Comparison of ENCODE assay signal across 8 cellular contexts in genomic region chr4:680565-680930, GRCh38. TPM values are rescaled to one million over a fixed set of nuclear protein-coding genes. Genes with fewer than 3 reads are reported as not detected.
DNase-seq lines count a peak whose midpoint lies in the region; ATAC-seq lines count a peak whose summit lies in the region.

No MANE protein-coding gene starts in this region.

- peaks cover 47% of the 10 kb centered on the region for H3K36me3 Mint-ChIP-seq in dendritic cell treated with granulocyte-macrophage colony-stimulating factor and Interleukin-4, amounts not matched to agents 40 ng/mL and 50 ng/mL, for 4 days (ENCODE audit: low read depth)
- no peaks in the 10 kb centered on the region for H3K36me3 Mint-ChIP-seq in natural killer cell treated with Interleukin-12 subunit alpha and Interleukin-12 subunit beta and Interleukin-15 and Interleukin-18, amount 100 ng/mL, for 72 hours

- peak overlapping the region; percentile 81 for H3K27ac Mint-ChIP-seq in dendritic cell treated with granulocyte-macrophage colony-stimulating factor and Interleukin-4, amounts not matched to agents 40 ng/mL and 50 ng/mL, for 4 days
- H3K27ac Mint-ChIP-seq in natural killer cell treated with Interleukin-12 subunit alpha and Interleukin-12 subunit beta and Interleukin-15 and Interleukin-18, amount 100 ng/mL, for 72 hours: peak overlapping the region; percentile 87 to 88

- H3K4me1 Mint-ChIP-seq in dendritic cell treated with granulocyte-macrophage colony-stimulating factor and Interleukin-4, amounts not matched to agents 40 ng/mL and 50 ng/mL, for 4 days (ENCODE audit: low read depth): peaks cover 71% of the 10 kb centered on the region
- H3K4me1 Mint-ChIP-seq in natural killer cell treated with Interleukin-12 subunit alpha and Interleukin-12 subunit beta and Interleukin-15 and Interleukin-18, amount 100 ng/mL, for 72 hours (ENCODE audit: low read depth in 2 of 2): peaks cover 5 to 22% of the 10 kb centered on the region in 2 donors

- peak; percentile 66 for DNase-seq in CD1c-positive myeloid dendritic cell (ENCODE audit: extremely low spot score)
- peak; percentile 77 for DNase-seq in natural killer cell treated with Interleukin-12 subunit alpha and Interleukin-12 subunit beta and Interleukin-15 and Interleukin-18, amount 100 ng/mL, for 72 hours (ENCODE audit: low spot score)
- DNase-seq in central memory CD4-positive, alpha-beta T cell: no peak
- no peak for DNase-seq in KBM-7
- DNase-seq in NCI-H510A (lab: John Stamatoyannopoulos, UW): no peak
- DNase-seq in kidney tubule cell (ENCODE audit: low spot score): no peak

- peaks cover 7% of the 10 kb centered on the region for H3K27me3 Mint-ChIP-seq in dendritic cell treated with granulocyte-macrophage colony-stimulating factor and Interleukin-4, amounts not matched to agents 40 ng/mL and 50 ng/mL, for 4 days
- no peaks in the 10 kb centered on the region for H3K27me3 Mint-ChIP-seq in natural killer cell treated with Interleukin-12 subunit alpha and Interleukin-12 subunit beta and Interleukin-15 and Interleukin-18, amount 100 ng/mL, for 72 hours

- intact Hi-C loops in dendritic cell treated with granulocyte-macrophage colony-stimulating factor and Interleukin-4, amounts not matched to agents 40 ng/mL and 50 ng/mL, for 4 days (cut with micrococcal nuclease): no loop called here

- in situ Hi-C loops in KBM-7 (cut with MboI; ENCODE audit: low pct_unique_long_range_greater_than_20kb, low sequenced_read_pairs): no loop called here

- H3K4me3 Mint-ChIP-seq in dendritic cell treated with granulocyte-macrophage colony-stimulating factor and Interleukin-4, amounts not matched to agents 40 ng/mL and 50 ng/mL, for 4 days: peak overlapping the region; percentile 51
- H3K4me3 Mint-ChIP-seq in natural killer cell treated with Interleukin-12 subunit alpha and Interleukin-12 subunit beta and Interleukin-15 and Interleukin-18, amount 100 ng/mL, for 72 hours: peak overlapping the region; percentile 76

- no peaks in the 10 kb centered on the region for H3K9me3 Mint-ChIP-seq in dendritic cell treated with granulocyte-macrophage colony-stimulating factor and Interleukin-4, amounts not matched to agents 40 ng/mL and 50 ng/mL, for 4 days
- H3K9me3 Mint-ChIP-seq in natural killer cell treated with Interleukin-12 subunit alpha and Interleukin-12 subunit beta and Interleukin-15 and Interleukin-18, amount 100 ng/mL, for 72 hours: no peaks in the 10 kb centered on the region

- ATAC-seq in HG03432 (IDR thresholded peaks at IDR 0.05; ENCODE audit: unreplicated experiment): peak; percentile 17
- peak; percentile 71 to 76 for ATAC-seq in natural killer cell treated with Interleukin-12 subunit alpha and Interleukin-12 subunit beta and Interleukin-15 and Interleukin-18, amount 100 ng/mL, for 72 hours

RNA-seq across cellular contexts. Expression of gene MYL5, which starts 6.2 kb away (rescaled TPM):
- total RNA-seq in natural killer cell treated with Interleukin-12 subunit alpha and Interleukin-12 subunit beta and Interleukin-15 and Interleukin-18, amount 100 ng/mL, for 72 hours: 10 to 100 TPM; 13.5 to 24.6 TPM

RNA-seq across cellular contexts. Expression of gene ATP5ME, which starts 6.5 kb away (rescaled TPM):
- 100 to 1,000 TPM; 187 to 224 TPM for total RNA-seq in natural killer cell treated with Interleukin-12 subunit alpha and Interleukin-12 subunit beta and Interleukin-15 and Interleukin-18, amount 100 ng/mL, for 72 hours

RNA-seq across cellular contexts. Expression of gene SLC49A3, which starts 8.4 kb away (rescaled TPM):
- 10 to 100 TPM; 10.5 to 15.9 TPM for total RNA-seq in natural killer cell treated with Interleukin-12 subunit alpha and Interleukin-12 subunit beta and Interleukin-15 and Interleukin-18, amount 100 ng/mL, for 72 hours

RNA-seq across cellular contexts. Expression of gene PCGF3, which starts 25.1 kb away (rescaled TPM):
- 10 to 100 TPM; 50.6 to 54.3 TPM for total RNA-seq in natural killer cell treated with Interleukin-12 subunit alpha and Interleukin-12 subunit beta and Interleukin-15 and Interleukin-18, amount 100 ng/mL, for 72 hours

RNA-seq across cellular contexts. Expression of gene PDE6B, which starts 55.2 kb away (rescaled TPM):
- total RNA-seq in natural killer cell treated with Interleukin-12 subunit alpha and Interleukin-12 subunit beta and Interleukin-15 and Interleukin-18, amount 100 ng/mL, for 72 hours: 10 to 100 TPM; 14.1 to 14.8 TPM

Comparison
In these comparisons a context has a peak if more than half of its experiments do, and no peak if none do; other contexts are left out.
1. DNase-seq: peak in CD1c-positive myeloid dendritic cell (single experiment) and natural killer cell treated with Interleukin-12 subunit alpha and Interleukin-12 subunit beta and Interleukin-15 and Interleukin-18, amount 100 ng/mL, for 72 hours (single experiment); none in central memory CD4-positive, alpha-beta T cell (single experiment), KBM-7 (single experiment), NCI-H510A (single experiment) and kidney tubule cell (single experiment).